In genomic region chr11:9693801-9694553, GRCh38 we compare ENCODE assay signal across 24 cellular contexts. TPM values are rescaled to one million over a fixed set of nuclear protein-coding genes. Genes with fewer than 3 reads are reported as not detected.
DNase-seq lines count a peak whose midpoint lies in the region; ATAC-seq and TF ChIP-seq lines count a peak whose summit lies in the region.
"Had no signal": no experiment of that assay in that cellular context is flagged by ENCODE, and none has a peak within 500 bp of the region (broad histone marks: within the 10 kb centered on the region; RNA-seq: fewer than 3 reads in every experiment).

No MANE protein-coding gene starts in this region.

- H3K79me2 ChIP-seq in SU-DHL-6 (ENCODE audit: insufficient read depth, low read length), result peaks cover 99% of the 10 kb centered on the region

- peaks cover 14% of the 10 kb centered on the region for H3K36me3 Mint-ChIP-seq in activated CD4-positive, alpha-beta T cell treated with anti-CD3 and anti-CD28 coated beads, Interleukin-2, amount 10 ng/mL, durations not matched to agents 24 days and 14 days (ENCODE audit: low read depth)

- H3K36me3 ChIP-seq in SU-DHL-6 (ENCODE audit: low read length), result peaks cover 49% of the 10 kb centered on the region
- H3K36me3 ChIP-seq in esophagus squamous epithelium, result peaks cover 0 to 33% (median 3%) of the 10 kb centered on the region in 3 donors
- peaks cover 0 to 22% (median 0%) of the 10 kb centered on the region in 3 donors for H3K36me3 ChIP-seq in tibial nerve
- H3K36me3 ChIP-seq: BE2C had no signal

- no peaks in the 10 kb centered on the region for H3K27me3 Mint-ChIP-seq in activated CD4-positive, alpha-beta T cell treated with anti-CD3 and anti-CD28 coated beads, Interleukin-2, amount 10 ng/mL, durations not matched to agents 24 days and 14 days
- H3K27me3 Mint-ChIP-seq: activated CD4-positive, alpha-beta T cell treated with anti-CD3 and anti-CD28 coated beads, Interleukin-2, amount 10 ng/mL, durations not matched to agents 7 days and 5 days had no signal

- no peaks in the 10 kb centered on the region for H3K27me3 ChIP-seq in SU-DHL-6 (ENCODE audit: low read length)
- H3K27me3 ChIP-seq in esophagus squamous epithelium, result no peaks in the 10 kb centered on the region
- no peaks in the 10 kb centered on the region for H3K27me3 ChIP-seq in tibial nerve
- H3K27me3 ChIP-seq: BE2C, heart left ventricle had no signal

- ATAC-seq in GM21515 (IDR thresholded peaks at IDR 0.05; ENCODE audit: unreplicated experiment), result no peak
- ATAC-seq: heart left ventricle, left ventricle myocardium superior had no signal

- H3K9ac ChIP-seq in SU-DHL-6 (ENCODE audit: low read length), result peak overlapping the region; percentile 40

- H3K4me1 ChIP-seq in esophagus squamous epithelium (peaks cover 12 to 53% (median 19%) of the 10 kb centered on the region in 3 donors), tibial nerve (peaks cover 0 to 50% (median 27%) of the 10 kb centered on the region in 4 donors)

- H3K4me3 ChIP-seq in SU-DHL-6 (ENCODE audit: insufficient read depth, low read length, poor library complexity, severe bottlenecking) (peak overlapping the region; percentile 2), esophagus squamous epithelium (no peak overlapping the region), tibial nerve (no peak overlapping the region)
- H3K4me3 ChIP-seq: heart left ventricle had no signal

- intact Hi-C loops in activated CD4-positive, alpha-beta T cell treated with anti-CD3 and anti-CD28 coated beads, Interleukin-2, amount 10 ng/mL, durations not matched to agents 24 days and 14 days (cut with micrococcal nuclease), result no loop called here
- intact Hi-C loops in esophagus squamous epithelium (cut with DNase I), result no loop called here

- peak overlapping the region; percentile 91 for H3K4me2 ChIP-seq in SU-DHL-6 (ENCODE audit: low read depth, low read length, poor library complexity, severe bottlenecking)

- no peak overlapping the region for H2AFZ ChIP-seq in SU-DHL-6 (ENCODE audit: low read depth, low read length, severe bottlenecking)

- TF ChIP-seq CTCF in SU-DHL-6 (IDR thresholded peaks at IDR 0.05; ENCODE audit: insufficient read depth, low read length, poor library complexity, severe bottlenecking), result no peak
- TF ChIP-seq CTCF in esophagus squamous epithelium (IDR thresholded peaks at IDR 0.05), result no peak
- TF ChIP-seq CTCF in tibial nerve (IDR thresholded peaks at IDR 0.05), result no peak

- H3K4me3 Mint-ChIP-seq in activated CD4-positive, alpha-beta T cell treated with anti-CD3 and anti-CD28 coated beads, Interleukin-2, amount 10 ng/mL, durations not matched to agents 24 days and 14 days, result no peak overlapping the region
- H3K4me3 Mint-ChIP-seq: activated CD4-positive, alpha-beta T cell treated with anti-CD3 and anti-CD28 coated beads, Interleukin-2, amount 10 ng/mL, durations not matched to agents 7 days and 5 days had no signal

- H3K27ac Mint-ChIP-seq in activated CD4-positive, alpha-beta T cell treated with anti-CD3 and anti-CD28 coated beads, Interleukin-2, amount 10 ng/mL, durations not matched to agents 24 days and 14 days, result no peak overlapping the region
- H3K27ac Mint-ChIP-seq: activated CD4-positive, alpha-beta T cell treated with anti-CD3 and anti-CD28 coated beads, Interleukin-2, amount 10 ng/mL, durations not matched to agents 7 days and 5 days had no signal

- H3K27ac ChIP-seq in SU-DHL-6 (ENCODE audit: low read depth, low read length) (peak overlapping the region; percentile 91), esophagus squamous epithelium (peak overlapping the region in 3 of 4 donors; percentile 17 to 61 (median 29)), tibial nerve (peak overlapping the region in 3 of 4 donors; percentile 46 to 88 (median 87))
- H3K27ac ChIP-seq: 22Rv1 had no signal

- H3K9me2 ChIP-seq in SU-DHL-6 (replicated peaks; ENCODE audit: insufficient read depth, low read length), result no peaks in the 10 kb centered on the region

- H4K20me1 ChIP-seq in SU-DHL-6 (ENCODE audit: low read depth, low read length), result peaks cover 24% of the 10 kb centered on the region

- H3K9me3 Mint-ChIP-seq in activated CD4-positive, alpha-beta T cell treated with anti-CD3 and anti-CD28 coated beads, Interleukin-2, amount 10 ng/mL, durations not matched to agents 24 days and 14 days, result no peaks in the 10 kb centered on the region
- H3K9me3 Mint-ChIP-seq: activated CD4-positive, alpha-beta T cell treated with anti-CD3 and anti-CD28 coated beads, Interleukin-2, amount 10 ng/mL, durations not matched to agents 7 days and 5 days had no signal

- H3K9me3 ChIP-seq in SU-DHL-6 (ENCODE audit: insufficient read depth, low read length) (no peaks in the 10 kb centered on the region), esophagus squamous epithelium (no peaks in the 10 kb centered on the region), tibial nerve (no peaks in the 10 kb centered on the region)
- H3K9me3 ChIP-seq: BE2C had no signal

- peaks cover 87% of the 10 kb centered on the region for H3F3A ChIP-seq in SU-DHL-6 (ENCODE audit: insufficient read depth)

- WGBS in esophagus squamous epithelium, 2 donors, result 38 to 52% methylated on average over 2 of the region's 2 CpGs
- 65 to 73% methylated on average over 2 of the region's 2 CpGs for WGBS in tibial nerve, 2 donors

- TF ChIP-seq POLR2A in esophagus squamous epithelium (IDR thresholded peaks at IDR 0.05) (no peak), tibial nerve (IDR thresholded peaks at IDR 0.05) (no peak)

- DNase-seq in activated CD4-positive, alpha-beta T cell treated with anti-CD3 and anti-CD28 coated beads, Interleukin-2, amount 10 ng/mL, durations not matched to agents 24 days and 14 days, result peak; percentile 24
- DNase-seq in activated CD4-positive, alpha-beta T cell treated with anti-CD3 and anti-CD28 coated beads for 1 hour, result no peak
- DNase-seq in esophagus squamous epithelium (lab: John Stamatoyannopoulos, UW), result no peak
- no peak for DNase-seq in tibial nerve (ENCODE audit: low spot score in 2 of 2)
- DNase-seq in DMS153 treated with DMSO at 0.1 percent for 48 hours (lab: John Stamatoyannopoulos, UW; ENCODE audit: unreplicated experiment), result no peak
- DNase-seq in globus pallidus (ENCODE audit: low spot score), result no peak
- DNase-seq: activated CD4-positive, alpha-beta T cell treated with anti-CD3 and anti-CD28 coated beads, Interleukin-2, amount 10 ng/mL, durations not matched to agents 7 days and 5 days; activated CD8-positive, alpha-beta memory T cell treated with anti-CD3 and anti-CD28 coated beads, Interleukin-2, amount 50 U/mL, for 48 hours; activated gamma-delta T cell treated with Interleukin-2 at 50 U/mL for 16 hours; aorta; BE2C; cerebellar nuclear complex; effector CD4-positive, alpha-beta T cell; heart left ventricle; IMR-90; left ventricle myocardium superior; MV-4-11; NCI-H187 treated with DMSO at 0.1 percent for 48 hours; nucleus accumbens; retina; RPMI8226 had no signal

- peaks cover 5% of the 10 kb centered on the region for H3K4me1 Mint-ChIP-seq in activated CD4-positive, alpha-beta T cell treated with anti-CD3 and anti-CD28 coated beads, Interleukin-2, amount 10 ng/mL, durations not matched to agents 24 days and 14 days

- no peak for TF ChIP-seq EP300 in tibial nerve (IDR thresholded peaks at IDR 0.05)

RNA-seq across cellular contexts. Expression of gene SWAP70, which starts 30.1 kb away (rescaled TPM):
- total RNA-seq in activated CD4-positive, alpha-beta T cell treated with anti-CD3 and anti-CD28 coated beads, Interleukin-2, amount 10 ng/mL, durations not matched to agents 24 days and 14 days, result 7.3 and 8.1 TPM in 2 replicates
- total RNA-seq in esophagus squamous epithelium, result 10 to 100 TPM; 15.1 to 27.5 (median 17.7) TPM
- total RNA-seq in tibial nerve, result 10 to 100 TPM; 51.0 to 79.1 (median 66.9) TPM

Comparison
In these comparisons a context has a peak if more than half of its experiments do, and no peak if none do; other contexts are left out.
1. H3K27ac ChIP-seq: peak in every context shown above with its lines; median percentile 91 in SU-DHL-6; 87 in tibial nerve; 29 in esophagus squamous epithelium.